ENCODE assay signal across 8 cellular contexts in genomic region chr3:133663569-133664313, GRCh38. TPM values are rescaled to one million over a fixed set of nuclear protein-coding genes. Genes with fewer than 3 reads are reported as not detected.
A peak's percentile ranks its signal among the peaks of the same experiment; 100 is the strongest.
DNase-seq lines count a peak whose midpoint lies in the region; ATAC-seq and TF ChIP-seq lines count a peak whose summit lies in the region.

No MANE protein-coding gene starts in this region.

- H3K27ac ChIP-seq in 22Rv1 (peak overlapping the region; percentile 82), MM.1S (ENCODE audit: low read length) (no peak overlapping the region), body of pancreas (no peak overlapping the region), thoracic aorta (no peak overlapping the region)

- no peak overlapping the region for H2AFZ ChIP-seq in MM.1S (ENCODE audit: low read length)

- H3K4me3 ChIP-seq in MM.1S (ENCODE audit: low read length): no peak overlapping the region; the same call in 1 of the 2 replicates
- H3K4me3 ChIP-seq in body of pancreas: no peak overlapping the region
- H3K4me3 ChIP-seq in thoracic aorta: no peak overlapping the region

- H3K27me3 ChIP-seq in MM.1S (replicated peaks; ENCODE audit: insufficient read depth, low read length) (no peaks in the 10 kb centered on the region), body of pancreas (no peaks in the 10 kb centered on the region), thoracic aorta (replicated peaks; ENCODE audit: insufficient read depth) (no peaks in the 10 kb centered on the region)

- peaks cover 43% of the 10 kb centered on the region for H3K79me2 ChIP-seq in MM.1S (ENCODE audit: low read length)

- intact Hi-C loops in body of pancreas (cut with DNase I): loop anchor here (10.0 kb wide), 1 partner anchor 141 kb away; the partner anchor contains the start of gene SRPRB

- no peak for TF ChIP-seq POLR2A in body of pancreas (IDR thresholded peaks at IDR 0.05)

- H3K9me3 ChIP-seq in MM.1S (replicated peaks; ENCODE audit: insufficient read depth, low read length): no peaks in the 10 kb centered on the region
- H3K9me3 ChIP-seq in body of pancreas: no peaks in the 10 kb centered on the region
- no peaks in the 10 kb centered on the region for H3K9me3 ChIP-seq in thoracic aorta

- TF ChIP-seq CTCF in 22Rv1 (IDR thresholded peaks at IDR 0.05) (peak; percentile 85), MM.1S (IDR thresholded peaks at IDR 0.05; ENCODE audit: low read length) (peak; percentile 83), body of pancreas (IDR thresholded peaks at IDR 0.05) (peak; percentile 48 to 74 (median 64)), thoracic aorta (IDR thresholded peaks at IDR 0.05) (peak; percentile 31)

- WGBS in body of pancreas, 2 donors: 35 to 38% methylated on average over 7 of the region's 7 CpGs

- DNase-seq in G401 (ENCODE audit: low spot score) (peak; percentile 40), HCEC 1CT (peak; percentile 61), MM.1S (peak; percentile 75), RPMI8226 (peak; percentile 81), body of pancreas (peak in 3 of 4 donors; percentile 32 to 64 (median 36)), inferior parietal cortex (ENCODE audit: extremely low spot score) (peak; percentile 85), thoracic aorta (ENCODE audit: low spot score) (no peak)

- in situ Hi-C loops in G401 (cut with HindIII; ENCODE audit: low sequenced_read_pairs): no loop called here

- H3K9ac ChIP-seq in MM.1S (ENCODE audit: low read length): no peak overlapping the region

- H3F3A ChIP-seq in MM.1S (ENCODE audit: insufficient read depth, low read length): peaks cover 5% of the 10 kb centered on the region; the same call in 1 of the 2 replicates

- ATAC-seq in body of pancreas (peak; percentile 47), thoracic aorta (ENCODE audit: insufficient number of reproducible peaks, low FRiP score, low read depth) (no peak)

- no peaks in the 10 kb centered on the region for H3K9me2 ChIP-seq in MM.1S (replicated peaks; ENCODE audit: insufficient read depth, low read length)

- peaks cover 18% of the 10 kb centered on the region; the same call in 1 of the 2 replicates for H3K4me1 ChIP-seq in MM.1S (ENCODE audit: low read length)
- H3K4me1 ChIP-seq in body of pancreas: peaks cover 47% of the 10 kb centered on the region
- peaks cover 15 to 21% of the 10 kb centered on the region in 2 donors for H3K4me1 ChIP-seq in thoracic aorta (ENCODE audit: control insufficient read depth in 1 of 2, low read depth in 2 of 2)

- no peaks in the 10 kb centered on the region for H4K20me1 ChIP-seq in MM.1S (ENCODE audit: insufficient read depth, low read length)

- H3K4me2 ChIP-seq in MM.1S (ENCODE audit: low read depth, low read length): peak overlapping the region; percentile 37; the same call in 1 of the 2 replicates

- H3K36me3 ChIP-seq in MM.1S (replicated peaks; ENCODE audit: insufficient read depth, low read length): peaks cover 3% of the 10 kb centered on the region; the same call in 1 of the 2 replicates
- H3K36me3 ChIP-seq in body of pancreas (replicated peaks in 1 of 2; ENCODE audit: insufficient read depth in 1 of 2, low read depth in 2 of 2): peaks cover 0 to 1% of the 10 kb centered on the region in 2 donors
- no peaks in the 10 kb centered on the region for H3K36me3 ChIP-seq in thoracic aorta

RNA-seq across cellular contexts. Expression of gene TOPBP1, which starts 2.0 kb away (rescaled TPM):
- total RNA-seq in G401 (2014; rRNA removed; shearing (Covaris generic)): 38.4 and 60.7 TPM in 2 replicates
- 10 to 100 TPM; 22.6 to 34.3 TPM for total RNA-seq in body of pancreas
- total RNA-seq in thoracic aorta: 10 to 100 TPM; 21.5 to 34.2 TPM

Comparison
In these comparisons a context has a peak if more than half of its experiments do, and no peak if none do; other contexts are left out.
1. CTCF ChIP-seq: peak in every context shown above with its lines; median percentile 85 in 22Rv1; 83 in MM.1S; 64 in body of pancreas; 31 in thoracic aorta.